In the genomic region with DNA sequence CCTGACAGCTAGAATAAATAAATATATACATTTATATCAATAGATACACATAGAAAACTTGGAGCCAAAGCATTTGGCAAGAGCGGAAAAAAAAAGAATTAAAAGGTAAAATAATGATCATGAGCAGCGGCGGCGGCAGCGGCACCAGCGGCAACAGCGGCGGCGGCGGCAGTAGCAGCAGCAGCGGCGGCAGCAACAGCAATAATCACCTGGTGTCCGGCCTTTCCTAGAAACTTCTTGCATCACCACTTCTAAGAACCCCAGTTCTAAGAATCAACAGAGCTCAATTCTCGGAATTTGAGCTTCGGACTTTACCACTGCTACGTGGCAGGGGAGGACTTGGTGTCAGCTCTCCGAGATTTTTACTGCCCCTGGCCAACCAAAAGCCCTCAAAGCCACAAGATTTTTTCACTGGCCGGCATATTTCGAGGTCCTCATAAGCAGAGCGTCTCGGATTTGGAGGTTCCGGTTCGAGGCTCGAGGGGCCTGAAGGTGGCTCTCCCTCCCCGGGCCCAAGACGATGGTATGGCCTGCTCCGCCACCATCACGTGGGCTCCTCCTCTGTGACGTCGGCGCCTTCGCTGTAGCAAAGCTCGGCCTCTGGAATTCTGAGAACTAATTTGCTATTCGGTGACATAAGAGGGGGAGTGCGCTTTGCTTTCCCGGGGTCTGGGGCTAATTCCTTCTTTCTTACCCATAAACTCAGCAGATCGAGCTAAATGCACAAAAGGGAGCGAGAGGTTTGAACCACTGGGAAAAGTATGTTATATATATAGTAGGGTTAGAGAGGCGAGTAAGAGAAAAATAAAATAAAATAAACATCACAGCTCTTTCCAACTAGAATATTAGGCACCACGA, we compare ENCODE assay signal across 8 cellular contexts. TPM values are rescaled to one million over a fixed set of nuclear protein-coding genes. Genes with fewer than 3 reads are reported as not detected.
A peak's percentile ranks its signal among the peaks of the same experiment; 100 is the strongest.
DNase-seq lines count a peak whose midpoint lies in the region; ATAC-seq and TF ChIP-seq lines count a peak whose summit lies in the region.

A gene (minus strand): TSS at position 268 of the 858 bp plus-strand sequence. CDS start 11,775 bp downstream, outside the sequence.

- H3K79me2 ChIP-seq in PC-3 (ENCODE audit: low read length), result peaks cover 44% of the 10 kb centered on the region

- no peaks in the 10 kb centered on the region for H3K9me2 ChIP-seq in PC-3 (replicated peaks; ENCODE audit: low read length)

- intact Hi-C loops in PC-3 (cut with micrococcal nuclease), result loop anchor here (1.0 to 10.0 kb wide), 4 partner anchors 198 to 942 kb away; no protein-coding TSS in a partner anchor

- H3K27ac ChIP-seq in PC-3 (ENCODE audit: low read length), result peak within 1 kb of the TSS; percentile 91

- H3K4me3 ChIP-seq in Jurkat, Clone E6-1 (ENCODE audit: low read length), result peak within 1 kb of the TSS; percentile 72
- H3K4me3 ChIP-seq in PC-3 (ENCODE audit: low read length), result peak within 1 kb of the TSS; percentile 93

- no peaks in the 10 kb centered on the region for H3K9me3 ChIP-seq in PC-3 (ENCODE audit: low read length)

- no TSS peak for BruUV-seq in PC-3 (replicated peaks; lab: Mats Ljungman, UMichigan)

- peak within 1 kb of the TSS; percentile 96 for H2AFZ ChIP-seq in PC-3 (ENCODE audit: low read length)

- ATAC-seq in GM21619 (IDR thresholded peaks at IDR 0.05; ENCODE audit: unreplicated experiment) (peak; percentile 75), PC-3 (peak; percentile 34)

- no peak for TF ChIP-seq CTCF in PC-3 (conservative IDR thresholded peaks at IDR 0.05; ENCODE audit: low read depth, low read length)

- H4K20me1 ChIP-seq in PC-3 (ENCODE audit: low read length), result no peaks in the 10 kb centered on the region

- H3K4me1 ChIP-seq in PC-3 (ENCODE audit: insufficient read depth, low read length), result peaks cover 43% of the 10 kb centered on the region

- POLR2A ChIA-PET in PC-3 (lab: Charles Lee; ENCODE audit: unreplicated experiment), result interaction anchor here (0.5 to 1.3 kb wide), 16 partner anchors 22 to 550 kb away, joined by 3 to 12 read pairs (median 4); a partner anchor contains a TSS

- in situ Hi-C loops in Caki2 (cut with HindIII; ENCODE audit: low pct_unique_long_range_greater_than_20kb, low sequenced_read_pairs), result loop anchor here (5.0 kb wide), 1 partner anchor 77 kb away; no protein-coding TSS in a partner anchor

- CTCF ChIA-PET in PC-3 (lab: Charles Lee), result interaction anchor here (0.5 to 0.8 kb wide), 6 partner anchors 34 to 1211 kb away, joined by 3 to 6 read pairs (median 4); no protein-coding TSS in a partner anchor

- H3K9ac ChIP-seq in PC-3 (ENCODE audit: low read length), result peak within 1 kb of the TSS; percentile 96

- no peaks in the 10 kb centered on the region for H3K27me3 ChIP-seq in PC-3 (ENCODE audit: low read length)

- peak within 1 kb of the TSS; percentile 99 for H3K4me2 ChIP-seq in PC-3 (ENCODE audit: low read length)

- no peaks in the 10 kb centered on the region for H3F3A ChIP-seq in PC-3 (ENCODE audit: low read length, unreplicated experiment)

- H3K36me3 ChIP-seq in PC-3 (ENCODE audit: low read depth, low read length), result no peaks in the 10 kb centered on the region

- peak; percentile 96 for DNase-seq in Caki2 (ENCODE audit: low read depth)
- peak; percentile 91 for DNase-seq in Jurkat, Clone E6-1 (ENCODE audit: low read depth, low spot score)
- peak; percentile 98 for DNase-seq in PC-3
- peak; percentile 77 for DNase-seq in activated T-cell treated with anti-CD3 and anti-CD28 coated beads for 4 hours
- peak; percentile 83 for DNase-seq in epidermal melanocyte (ENCODE audit: insufficient read length, low spot score)
- peak; percentile 98 for DNase-seq in midbrain (lab: John Stamatoyannopoulos, UW)
- peak; percentile 77 to 78 for DNase-seq in stimulated activated CD8-positive, alpha-beta memory T cell treated with anti-CD3 and anti-CD28 coated beads, Interleukin-2, amount 100 ng/mL, for 1 hour (ENCODE audit: low read depth in 2 of 2)

RNA-seq across cellular contexts. Expression of the gene that starts here (rescaled TPM):
- total RNA-seq in Caki2 (2014; rRNA removed; shearing (Covaris generic); ENCODE audit: low replicate concordance), result 1.8 and 3.0 TPM in 2 replicates
- 0.97 TPM for polyA plus RNA-seq in Jurkat, Clone E6-1 (2012; ENCODE audit: insufficient read depth, insufficient read length)
- 7.7 and 11.8 TPM in 2 replicates for total RNA-seq in PC-3 (2014; rRNA removed)

Comparison
In these comparisons a context has a peak if more than half of its experiments do, and no peak if none do; other contexts are left out.
1. Peak in every context shown above with its lines: DNase-seq, ATAC-seq, H3K4me3 ChIP-seq and H3K27ac ChIP-seq.